In genomic region chr14:21103710-21104447, GRCh38 we compare ENCODE assay signal across 1 cellular context.
A peak's percentile ranks its signal among the peaks of the same experiment; 100 is the strongest.
TF ChIP-seq lines count a peak whose summit lies in the region.

No MANE protein-coding gene starts in this region.

TF ChIP-seq in K562, 482 proteins besides CTCF, POLR2A, EP300 and RAD21 (continued from another document):
- TF ChIP-seq ZBTB11 (CRISPR knock-in tag; IDR thresholded peaks at IDR 0.05) (peak in 1 of 3 experiments; percentile 60; a peak in 1 of 6 replicates), MECOM (CRISPR knock-in tag; IDR thresholded peaks at IDR 0.05) (no peak), ZNF507 (tag; conservative IDR thresholded peaks at IDR 0.05) (no peak), U2AF2 (optimal IDR thresholded peaks at IDR 0.05; ENCODE audit: low read depth, low read length) (no peak), BCLAF1 (IDR thresholded peaks at IDR 0.05; ENCODE audit: borderline replicate concordance in 1 of 2, control insufficient read depth in 1 of 2, low read depth in 2 of 2, low read length in 1 of 2) (peak in 1 of 2 experiments; percentile 97; a peak in 2 of 4 replicates), SMARCA4 (IDR thresholded peaks at IDR 0.05) (peak; percentile 69), NR2C2 (CRISPR knock-in tag; IDR thresholded peaks at IDR 0.05) (peak; percentile 87), NR2C2 (tag; IDR thresholded peaks at IDR 0.05) (peak; percentile 98), KDM1A (IDR thresholded peaks at IDR 0.05) (peak; percentile 56 to 77; a peak in 3 of 4 replicates), MAZ (CRISPR knock-in tag; conservative IDR thresholded peaks at IDR 0.05 in 1 of 2, IDR thresholded peaks at IDR 0.05 in 1 of 2) (peak in 1 of 2 experiments; percentile 78; a peak in 3 of 4 replicates), ZNF316 (IDR thresholded peaks at IDR 0.05) (peak; percentile 68), SOX6 (IDR thresholded peaks at IDR 0.05) (peak; percentile 40), MAFF (IDR thresholded peaks at IDR 0.05; ENCODE audit: low read length) (peak; percentile 42; the same call in 1 of the 2 replicates), ZNF584 (CRISPR knock-in tag; IDR thresholded peaks at IDR 0.05; ENCODE audit: low read depth) (0 out of 2 replicates have a peak, but pooled peaks have one; percentile 41), ZBTB9 (CRISPR knock-in tag; IDR thresholded peaks at IDR 0.05) (no peak), ZNF644 (tag; IDR thresholded peaks at IDR 0.05; ENCODE audit: low read depth) (no peak), SAFB (IDR thresholded peaks at IDR 0.05; ENCODE audit: borderline replicate concordance, low read depth, low read length) (no peak), NFIX (CRISPR knock-in tag; IDR thresholded peaks at IDR 0.05; ENCODE audit: low read depth) (no peak), FOXP1 (CRISPR knock-in tag; IDR thresholded peaks at IDR 0.05) (peak; percentile 45; the same call in 1 of the 2 replicates), THRAP3 (IDR thresholded peaks at IDR 0.05; ENCODE audit: borderline replicate concordance) (no peak), GABPB2 (CRISPR knock-in tag; conservative IDR thresholded peaks at IDR 0.05) (no peak), POLR2AphosphoS5 (IDR thresholded peaks at IDR 0.05; ENCODE audit: control insufficient read depth, insufficient read depth, low read depth, low read length) (peak; percentile 31; the same call in 1 of the 2 replicates), ESRRA (IDR thresholded peaks at IDR 0.05; ENCODE audit: borderline replicate concordance, low read depth) (peak; percentile 90), ZBTB17 (CRISPR knock-in tag; IDR thresholded peaks at IDR 0.05) (no peak), ARNT (IDR thresholded peaks at IDR 0.05) (0 out of 4 replicates have a peak, but pooled peaks of 1 of the 2 experiments have one; percentile 29), JUN (IDR thresholded peaks at IDR 0.05; ENCODE audit: borderline replicate concordance, low read depth, low read length) (peak; percentile 54; the same call in 1 of the 2 replicates), JUN (CRISPR knock-in tag; IDR thresholded peaks at IDR 0.05; ENCODE audit: borderline replicate concordance) (no peak), ETS2 (tag; IDR thresholded peaks at IDR 0.05; ENCODE audit: borderline replicate concordance, poor library complexity, severe bottlenecking) (no peak), ZNF655 (CRISPR knock-in tag; IDR thresholded peaks at IDR 0.05) (no peak), RB1 (IDR thresholded peaks at IDR 0.05; ENCODE audit: low read depth) (peak; percentile 90), NR0B1 (IDR thresholded peaks at IDR 0.05; ENCODE audit: partially characterized antibody) (no peak), ADNP (tag; IDR thresholded peaks at IDR 0.05) (no peak), NR3C1 (CRISPR knock-in tag; IDR thresholded peaks at IDR 0.05) (0 out of 2 replicates have a peak, but pooled peaks have one; percentile 48), GATA2 (CRISPR knock-in tag; IDR thresholded peaks at IDR 0.05) (peak; percentile 73), SUPT5H (IDR thresholded peaks at IDR 0.05) (peak; percentile 73), MAX (CRISPR knock-in tag; IDR thresholded peaks at IDR 0.05) (peak; percentile 93), SNRNP70 (optimal IDR thresholded peaks at IDR 0.05; ENCODE audit: low read depth, low read length) (no peak), CEBPZ (IDR thresholded peaks at IDR 0.05; ENCODE audit: borderline replicate concordance, low read depth, low read length) (no peak), ZNF75A (CRISPR knock-in tag; IDR thresholded peaks at IDR 0.05) (no peak), TBP (optimal IDR thresholded peaks at IDR 0.05; ENCODE audit: low read depth, low read length) (peak; percentile 40), SMARCE1 (IDR thresholded peaks at IDR 0.05) (peak; percentile 65), STAG1 (CRISPR knock-in tag; IDR thresholded peaks at IDR 0.05; ENCODE audit: borderline replicate concordance) (no peak), E2F3 (CRISPR knock-in tag; IDR thresholded peaks at IDR 0.05) (peak; percentile 77; the same call in 1 of the 2 replicates), TCF15 (CRISPR knock-in tag; IDR thresholded peaks at IDR 0.05) (no peak), SNIP1 (IDR thresholded peaks at IDR 0.05; ENCODE audit: low read depth) (peak; percentile 60; the same call in 1 of the 2 replicates), ZNF3 (CRISPR knock-in tag; IDR thresholded peaks at IDR 0.05) (no peak), L3MBTL2 (IDR thresholded peaks at IDR 0.05) (peak; percentile 94), MIER1 (IDR thresholded peaks at IDR 0.05; ENCODE audit: low read depth) (0 out of 2 replicates have a peak, but pooled peaks have one; percentile 44)
